10 cellular contexts compared by ENCODE assay signal in the genomic region with DNA sequence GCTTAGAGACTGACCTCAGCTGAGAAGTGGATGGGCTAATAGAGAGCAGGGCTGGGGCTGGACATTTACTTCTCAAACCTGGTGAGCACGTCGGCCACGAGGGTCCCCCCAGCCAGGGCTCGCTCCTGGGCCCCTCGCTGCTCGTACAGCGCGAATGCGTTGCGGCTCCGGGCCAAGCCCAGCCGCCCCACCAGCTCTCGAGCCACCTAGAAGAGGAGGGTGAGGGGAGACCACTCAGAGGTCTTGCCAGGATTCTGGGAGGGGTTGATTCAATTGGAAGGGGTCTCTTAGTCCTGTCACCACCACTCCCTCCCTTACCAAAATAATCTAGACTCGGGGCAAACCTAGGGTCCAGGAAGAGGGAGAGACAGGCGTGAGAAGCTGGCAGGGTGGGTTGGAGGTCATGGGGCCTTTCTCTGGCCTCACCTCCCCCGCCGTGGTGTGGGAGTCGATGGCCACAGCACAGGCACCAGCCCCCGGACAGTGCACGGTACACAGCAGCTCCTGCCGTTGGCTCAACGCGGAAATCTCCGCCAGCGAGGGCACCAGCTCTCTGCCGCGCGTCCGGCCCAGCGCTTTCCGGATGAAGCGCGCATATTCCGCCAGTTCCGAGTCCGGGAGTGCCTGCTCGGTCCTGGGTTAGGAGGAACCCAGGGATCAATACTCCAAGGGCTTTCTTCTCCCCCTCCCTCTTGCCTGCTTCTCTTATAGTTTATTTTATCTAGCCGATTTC. TPM values are rescaled to one million over a fixed set of nuclear protein-coding genes. Genes with fewer than 3 reads are reported as not detected.
DNase-seq lines count a peak whose midpoint lies in the region; ATAC-seq and TF ChIP-seq lines count a peak whose summit lies in the region.
"Had no signal": no experiment of that assay in that cellular context is flagged by ENCODE, and none has a peak within 500 bp of the region (broad histone marks: within the 10 kb centered on the region; RNA-seq: fewer than 3 reads in every experiment).

No MANE protein-coding gene starts in this region.

- WGBS in smooth muscle cell (ENCODE audit: low lambda C conversion rate) = 81% methylated on average over 38 of the region's 38 CpGs
- 86% methylated on average over 34 of the region's 38 CpGs for WGBS in suprapubic skin

- H2AFZ ChIP-seq in GM23338 = no peak overlapping the region
- H2AFZ ChIP-seq in smooth muscle cell (ENCODE audit: low read depth) = no peak overlapping the region

- H3K27me3 ChIP-seq in GM23338 (ENCODE audit: insufficient read depth) (peaks cover 61% of the 10 kb centered on the region), smooth muscle cell (ENCODE audit: low read depth) (no peaks in the 10 kb centered on the region), suprapubic skin (no peaks in the 10 kb centered on the region)

- TF ChIP-seq EP300 in suprapubic skin (IDR thresholded peaks at IDR 0.05) = no peak

- H3K4me1 ChIP-seq in GM23338 (ENCODE audit: insufficient read depth) (peaks cover 38% of the 10 kb centered on the region), smooth muscle cell (ENCODE audit: low read depth) (peaks cover 12% of the 10 kb centered on the region), suprapubic skin (peaks cover 93% of the 10 kb centered on the region)

- H3K27ac ChIP-seq in GM23338 (ENCODE audit: low read depth) (no peak overlapping the region), smooth muscle cell (ENCODE audit: low read depth) (no peak overlapping the region), suprapubic skin (no peak overlapping the region)

- H3K79me2 ChIP-seq in GM23338 (replicated peaks; ENCODE audit: insufficient read depth) (peaks cover 7% of the 10 kb centered on the region; the same call in 1 of the 2 replicates), smooth muscle cell (ENCODE audit: low read depth) (peaks cover 5% of the 10 kb centered on the region)

- ATAC-seq in GM23338 (no peak), omental fat pad (ENCODE audit: low FRiP score) (no peak)
- ATAC-seq: left ventricle myocardium superior had no signal

- H4K20me1 ChIP-seq in GM23338 (replicated peaks; ENCODE audit: insufficient read depth) (0 out of 2 replicates have a peak, but pooled peaks cover 14% of the 10 kb centered on the region), smooth muscle cell (ENCODE audit: low read depth) (peaks cover 54% of the 10 kb centered on the region)

- peaks cover 34% of the 10 kb centered on the region for H3F3A ChIP-seq in GM23338 (replicated peaks; ENCODE audit: low read depth)
- H3F3A ChIP-seq in smooth muscle cell (ENCODE audit: low read depth) = peaks cover 18% of the 10 kb centered on the region

- H3K4me3 Mint-ChIP-seq in GM23338 (peak overlapping the region; percentile 67), nephron (peak overlapping the region; percentile 10 to 52 (median 32))
- H3K4me3 Mint-ChIP-seq in activated T-helper 2 cell treated with anti-CD3 and anti-CD28 coated beads, Interferon-gamma antibody, Interleukin-2, Interleukin-4, amounts not matched to agents 10 μg/mL and 5 μg/mL and 100 μg/mL, durations not matched to agents 14 hours and 24 hours and 36 hours (ENCODE audit: low read depth) = peak overlapping the region; percentile 61

- H3K36me3 Mint-ChIP-seq in GM23338 (ENCODE audit: low read depth) (peaks cover 47% of the 10 kb centered on the region), nephron (ENCODE audit: low read depth) (peaks cover 38% of the 10 kb centered on the region)
- H3K36me3 Mint-ChIP-seq in activated T-helper 2 cell treated with anti-CD3 and anti-CD28 coated beads, Interferon-gamma antibody, Interleukin-2, Interleukin-4, amounts not matched to agents 10 μg/mL and 5 μg/mL and 100 μg/mL, durations not matched to agents 14 hours and 24 hours and 36 hours (ENCODE audit: low read depth) = peaks cover 6% of the 10 kb centered on the region

- H3K9me3 Mint-ChIP-seq in GM23338 = no peaks in the 10 kb centered on the region
- no peaks in the 10 kb centered on the region for H3K9me3 Mint-ChIP-seq in activated T-helper 2 cell treated with anti-CD3 and anti-CD28 coated beads, Interferon-gamma antibody, Interleukin-2, Interleukin-4, amounts not matched to agents 10 μg/mL and 5 μg/mL and 100 μg/mL, durations not matched to agents 14 hours and 24 hours and 36 hours
- no peaks in the 10 kb centered on the region for H3K9me3 Mint-ChIP-seq in nephron

- H3K9ac ChIP-seq in smooth muscle cell (ENCODE audit: low read depth) = no peak overlapping the region

- no peaks in the 10 kb centered on the region for H3K9me3 ChIP-seq in smooth muscle cell (replicated peaks; ENCODE audit: low read depth)
- no peaks in the 10 kb centered on the region for H3K9me3 ChIP-seq in suprapubic skin

- intact Hi-C loops in activated T-helper 2 cell treated with anti-CD3 and anti-CD28 coated beads, Interferon-gamma antibody, Interleukin-2, Interleukin-4, amounts not matched to agents 10 μg/mL and 5 μg/mL and 100 μg/mL, durations not matched to agents 14 hours and 24 hours and 36 hours (cut with micrococcal nuclease) = no loop called here

- TF ChIP-seq CTCF in GM23338 (conservative IDR thresholded peaks at IDR 0.05; ENCODE audit: low read depth in 2 of 2) = no peak
- no peak for TF ChIP-seq CTCF in nephron (IDR thresholded peaks at IDR 0.05; ENCODE audit: unreplicated experiment in 3 of 3)
- TF ChIP-seq CTCF in omental fat pad (IDR thresholded peaks at IDR 0.05) = no peak
- no peak for TF ChIP-seq CTCF in smooth muscle cell (IDR thresholded peaks at IDR 0.05; ENCODE audit: borderline replicate concordance, insufficient read depth, poor library complexity, severe bottlenecking)
- no peak for TF ChIP-seq CTCF in suprapubic skin (IDR thresholded peaks at IDR 0.05)

- H3K9me2 ChIP-seq in GM23338 (ENCODE audit: insufficient read depth) = no peaks in the 10 kb centered on the region

- H3K4me1 Mint-ChIP-seq in GM23338 (peaks cover 50% of the 10 kb centered on the region), nephron (peaks cover 28% of the 10 kb centered on the region)
- H3K4me1 Mint-ChIP-seq in activated T-helper 2 cell treated with anti-CD3 and anti-CD28 coated beads, Interferon-gamma antibody, Interleukin-2, Interleukin-4, amounts not matched to agents 10 μg/mL and 5 μg/mL and 100 μg/mL, durations not matched to agents 14 hours and 24 hours and 36 hours (ENCODE audit: low read depth) = peaks cover 18% of the 10 kb centered on the region

- TF ChIP-seq POLR2A in suprapubic skin (IDR thresholded peaks at IDR 0.05) = no peak

- H3K36me3 ChIP-seq in GM23338 (ENCODE audit: insufficient read depth) (no peaks in the 10 kb centered on the region; the same call in 1 of the 2 replicates), smooth muscle cell (ENCODE audit: low read depth) (no peaks in the 10 kb centered on the region), suprapubic skin (peaks cover 54% of the 10 kb centered on the region)

- H3K4me2 ChIP-seq in GM23338 (peak overlapping the region; percentile 96), smooth muscle cell (no peak overlapping the region)

- DNase-seq in GM23338 (ENCODE audit: low spot score) (peak; percentile 52), omental fat pad (ENCODE audit: low spot score) (no peak), smooth muscle cell (lab: John Stamatoyannopoulos, UW; ENCODE audit: unreplicated experiment) (no peak), suprapubic skin (ENCODE audit: low spot score in 2 of 2) (no peak)
- DNase-seq in activated T-helper 2 cell treated with anti-CD3 and anti-CD28 coated beads, Interferon-gamma antibody, Interleukin-2, Interleukin-4, amounts not matched to agents 10 μg/mL and 5 μg/mL and 100 μg/mL, durations not matched to agents 14 hours and 24 hours and 36 hours (ENCODE audit: low spot score) = no peak
- DNase-seq: DND-41, left ventricle myocardium superior, NCI-H226, trophoblast cell had no signal

- no peak overlapping the region for H3K27ac Mint-ChIP-seq in GM23338
- H3K27ac Mint-ChIP-seq in activated T-helper 2 cell treated with anti-CD3 and anti-CD28 coated beads, Interferon-gamma antibody, Interleukin-2, Interleukin-4, amounts not matched to agents 10 μg/mL and 5 μg/mL and 100 μg/mL, durations not matched to agents 14 hours and 24 hours and 36 hours = no peak overlapping the region
- H3K27ac Mint-ChIP-seq in nephron = peak overlapping the region in 1 of 3 experiments; percentile 45

- H3K27me3 Mint-ChIP-seq in GM23338 (ENCODE audit: insufficient read depth, low read depth, poor library complexity) (peaks cover 61% of the 10 kb centered on the region), nephron (ENCODE audit: low read depth) (peaks cover 12% of the 10 kb centered on the region)
- peaks cover 51% of the 10 kb centered on the region for H3K27me3 Mint-ChIP-seq in activated T-helper 2 cell treated with anti-CD3 and anti-CD28 coated beads, Interferon-gamma antibody, Interleukin-2, Interleukin-4, amounts not matched to agents 10 μg/mL and 5 μg/mL and 100 μg/mL, durations not matched to agents 14 hours and 24 hours and 36 hours (ENCODE audit: low read depth)

- H3K4me3 ChIP-seq in GM23338 (peak overlapping the region; percentile 77), smooth muscle cell (no peak overlapping the region), suprapubic skin (no peak overlapping the region)

RNA-seq across cellular contexts. Expression of a gene that starts 5.7 kb away (rescaled TPM):
- 24.2 and 24.8 TPM in 2 replicates for total RNA-seq in GM23338 (2014; rRNA removed; shearing (Covaris generic))
- polyA plus RNA-seq in GM23338 (2016; fragmentation: Nextera tagmentation; extraction: Ambion mirVana) (10.9 and 13.8 TPM in 2 replicates), smooth muscle cell (23.6 and 23.7 TPM in 2 replicates)
- total RNA-seq in activated T-helper 2 cell treated with anti-CD3 and anti-CD28 coated beads, Interferon-gamma antibody, Interleukin-2, Interleukin-4, amounts not matched to agents 10 μg/mL and 5 μg/mL and 100 μg/mL, durations not matched to agents 14 hours and 24 hours and 36 hours = 0.57 and 1.0 TPM in 2 replicates
- total RNA-seq in omental fat pad (10 to 100 TPM in 3 of 4 donors, 1 to 10 TPM in 1; 3.8 to 29.6 (median 12.1) TPM), smooth muscle cell (5.0 and 13.3 TPM in 2 replicates), suprapubic skin (10 to 100 TPM; 38.7 to 58.4 (median 45.3) TPM)

RNA-seq across cellular contexts. Expression of a gene that starts 10.6 kb away (rescaled TPM):
- total RNA-seq in GM23338 (2014; rRNA removed; shearing (Covaris generic)) = 1.1 and 1.7 TPM in 2 replicates
- 2.7 and 3.0 TPM in 2 replicates for polyA plus RNA-seq in GM23338 (2016; fragmentation: Nextera tagmentation; extraction: Ambion mirVana)
- total RNA-seq in activated T-helper 2 cell treated with anti-CD3 and anti-CD28 coated beads, Interferon-gamma antibody, Interleukin-2, Interleukin-4, amounts not matched to agents 10 μg/mL and 5 μg/mL and 100 μg/mL, durations not matched to agents 14 hours and 24 hours and 36 hours = 0.16 and 0.23 TPM in 2 replicates
- 1 to 10 TPM in 3 of 4 donors, not detected in 1; 1.3 to 3.0 (median 1.9) TPM for total RNA-seq in omental fat pad
- total RNA-seq in smooth muscle cell = 10.1 TPM in 1 of 2 replicates, not detected in the other
- 2.0 and 3.8 TPM in 2 replicates for polyA plus RNA-seq in smooth muscle cell
- 1 to 10 TPM in 2 of 4 donors, under 1 TPM in 2; 0.29 to 1.2 (median 0.85) TPM for total RNA-seq in suprapubic skin

RNA-seq across cellular contexts. Expression of a gene that starts 11.2 kb away (rescaled TPM):
- 2.9 and 5.0 TPM in 2 replicates for total RNA-seq in GM23338 (2014; rRNA removed; shearing (Covaris generic))
- polyA plus RNA-seq in GM23338 (2016; fragmentation: Nextera tagmentation; extraction: Ambion mirVana) (0.75 and 1.3 TPM in 2 replicates), smooth muscle cell (2.0 and 4.5 TPM in 2 replicates)
- total RNA-seq in activated T-helper 2 cell treated with anti-CD3 and anti-CD28 coated beads, Interferon-gamma antibody, Interleukin-2, Interleukin-4, amounts not matched to agents 10 μg/mL and 5 μg/mL and 100 μg/mL, durations not matched to agents 14 hours and 24 hours and 36 hours = 1.3 and 2.4 TPM in 2 replicates
- total RNA-seq in omental fat pad (1 to 10 TPM; 1.8 to 9.0 (median 4.2) TPM), smooth muscle cell (7.1 and 9.5 TPM in 2 replicates), suprapubic skin (1 to 10 TPM in 3 of 4 donors, under 1 TPM in 1; 0.79 to 3.3 (median 1.2) TPM)

RNA-seq across cellular contexts. Expression of a gene that starts 12.0 kb away (rescaled TPM):
- 15.3 and 18.2 TPM in 2 replicates for total RNA-seq in GM23338 (2014; rRNA removed; shearing (Covaris generic))
- polyA plus RNA-seq in GM23338 (2016; fragmentation: Nextera tagmentation; extraction: Ambion mirVana) = 16.5 and 19.0 TPM in 2 replicates
- 12.2 and 12.6 TPM in 2 replicates for total RNA-seq in activated T-helper 2 cell treated with anti-CD3 and anti-CD28 coated beads, Interferon-gamma antibody, Interleukin-2, Interleukin-4, amounts not matched to agents 10 μg/mL and 5 μg/mL and 100 μg/mL, durations not matched to agents 14 hours and 24 hours and 36 hours
- 10 to 100 TPM; 16.5 to 27.9 (median 20.0) TPM for total RNA-seq in omental fat pad
- 23.1 and 28.2 TPM in 2 replicates for total RNA-seq in smooth muscle cell
- 42.3 and 54.6 TPM in 2 replicates for polyA plus RNA-seq in smooth muscle cell
- total RNA-seq in suprapubic skin = 10 to 100 TPM; 10.9 to 32.3 (median 12.7) TPM
